2 cellular contexts compared by ENCODE assay signal in the genomic region with DNA sequence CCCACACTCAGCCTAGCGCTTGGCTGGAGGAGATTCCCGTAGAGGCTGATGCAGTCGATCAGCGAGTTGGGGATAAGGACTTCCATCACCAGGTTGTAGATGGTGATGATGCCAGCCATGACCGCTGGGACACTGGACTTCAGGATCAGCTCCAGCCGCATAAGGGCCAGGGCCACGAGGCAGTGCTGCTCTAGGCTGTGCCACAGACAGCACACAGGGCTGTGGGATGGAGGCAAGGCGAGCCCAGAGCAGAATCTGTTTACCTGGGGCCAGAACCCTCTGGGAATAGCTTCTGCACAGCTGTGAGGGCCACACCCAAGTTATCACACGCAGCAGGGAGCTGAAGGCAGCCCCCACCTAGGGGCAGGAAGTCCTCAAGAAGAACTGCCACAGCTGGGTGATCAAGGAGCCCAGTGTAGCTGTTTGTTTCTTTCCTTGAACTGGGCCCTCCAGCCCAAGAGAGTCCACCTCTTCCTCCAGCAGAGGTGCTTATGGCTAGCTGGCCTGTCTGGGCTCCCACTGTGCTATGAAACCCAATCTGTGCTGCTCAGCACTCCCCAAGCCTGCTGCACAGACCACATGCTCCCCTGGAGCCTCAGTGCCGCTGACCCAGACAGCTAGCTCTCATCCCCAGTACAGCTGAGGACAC.
TF ChIP-seq lines count a peak whose summit lies in the region.

No MANE protein-coding gene starts in this region.

TF ChIP-seq in HepG2, 621 proteins besides CTCF, POLR2A, EP300 and RAD21:
- TF ChIP-seq, protein P1, sequence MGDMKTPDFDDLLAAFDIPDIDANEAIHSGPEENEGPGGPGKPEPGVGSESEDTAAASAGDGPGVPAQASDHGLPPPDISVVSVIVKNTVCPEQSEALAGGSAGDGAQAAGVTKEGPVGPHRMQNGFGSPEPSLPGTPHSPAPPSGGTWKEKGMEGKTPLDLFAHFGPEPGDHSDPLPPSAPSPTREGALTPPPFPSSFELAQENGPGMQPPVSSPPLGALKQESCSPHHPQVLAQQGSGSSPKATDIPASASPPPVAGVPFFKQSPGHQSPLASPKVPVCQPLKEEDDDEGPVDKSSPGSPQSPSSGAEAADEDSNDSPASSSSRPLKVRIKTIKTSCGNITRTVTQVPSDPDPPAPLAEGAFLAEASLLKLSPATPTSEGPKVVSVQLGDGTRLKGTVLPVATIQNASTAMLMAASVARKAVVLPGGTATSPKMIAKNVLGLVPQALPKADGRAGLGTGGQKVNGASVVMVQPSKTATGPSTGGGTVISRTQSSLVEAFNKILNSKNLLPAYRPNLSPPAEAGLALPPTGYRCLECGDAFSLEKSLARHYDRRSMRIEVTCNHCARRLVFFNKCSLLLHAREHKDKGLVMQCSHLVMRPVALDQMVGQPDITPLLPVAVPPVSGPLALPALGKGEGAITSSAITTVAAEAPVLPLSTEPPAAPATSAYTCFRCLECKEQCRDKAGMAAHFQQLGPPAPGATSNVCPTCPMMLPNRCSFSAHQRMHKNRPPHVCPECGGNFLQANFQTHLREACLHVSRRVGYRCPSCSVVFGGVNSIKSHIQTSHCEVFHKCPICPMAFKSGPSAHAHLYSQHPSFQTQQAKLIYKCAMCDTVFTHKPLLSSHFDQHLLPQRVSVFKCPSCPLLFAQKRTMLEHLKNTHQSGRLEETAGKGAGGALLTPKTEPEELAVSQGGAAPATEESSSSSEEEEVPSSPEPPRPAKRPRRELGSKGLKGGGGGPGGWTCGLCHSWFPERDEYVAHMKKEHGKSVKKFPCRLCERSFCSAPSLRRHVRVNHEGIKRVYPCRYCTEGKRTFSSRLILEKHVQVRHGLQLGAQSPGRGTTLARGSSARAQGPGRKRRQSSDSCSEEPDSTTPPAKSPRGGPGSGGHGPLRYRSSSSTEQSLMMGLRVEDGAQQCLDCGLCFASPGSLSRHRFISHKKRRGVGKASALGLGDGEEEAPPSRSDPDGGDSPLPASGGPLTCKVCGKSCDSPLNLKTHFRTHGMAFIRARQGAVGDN (CRISPR knock-in tag; IDR thresholded peaks at IDR 0.05): peak; percentile 42
- TF ChIP-seq AKAP8 (CRISPR knock-in tag; IDR thresholded peaks at IDR 0.05) (peak; percentile 93), POLR2G (IDR thresholded peaks at IDR 0.05; ENCODE audit: low read depth, low read length) (0 out of 2 replicates have a peak, but pooled peaks have one; percentile 0), ZBTB38 (CRISPR knock-in tag; IDR thresholded peaks at IDR 0.05) (peak; percentile 63), SP1 (IDR thresholded peaks at IDR 0.05) (no peak), SP1 (CRISPR knock-in tag; IDR thresholded peaks at IDR 0.05) (no peak), ZNF180 (CRISPR knock-in tag; IDR thresholded peaks at IDR 0.05; ENCODE audit: borderline replicate concordance, low read depth) (no peak), RBM22 (optimal IDR thresholded peaks at IDR 0.05; ENCODE audit: low read length) (peak; percentile 81), RBFOX2 (IDR thresholded peaks at IDR 0.05; ENCODE audit: low read depth, low read length) (peak; percentile 74; the same call in 1 of the 2 replicates), NPAS2 (CRISPR knock-in tag; IDR thresholded peaks at IDR 0.05; ENCODE audit: borderline replicate concordance) (no peak), AGO2 (optimal IDR thresholded peaks at IDR 0.05; ENCODE audit: low read depth, low read length) (peak; percentile 68)
- TF ChIP-seq, protein P2, sequence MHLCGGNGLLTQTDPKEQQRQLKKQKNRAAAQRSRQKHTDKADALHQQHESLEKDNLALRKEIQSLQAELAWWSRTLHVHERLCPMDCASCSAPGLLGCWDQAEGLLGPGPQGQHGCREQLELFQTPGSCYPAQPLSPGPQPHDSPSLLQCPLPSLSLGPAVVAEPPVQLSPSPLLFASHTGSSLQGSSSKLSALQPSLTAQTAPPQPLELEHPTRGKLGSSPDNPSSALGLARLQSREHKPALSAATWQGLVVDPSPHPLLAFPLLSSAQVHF (CRISPR knock-in tag; IDR thresholded peaks at IDR 0.05): peak; percentile 49; the same call in 1 of the 2 replicates
- TF ChIP-seq, protein P3, sequence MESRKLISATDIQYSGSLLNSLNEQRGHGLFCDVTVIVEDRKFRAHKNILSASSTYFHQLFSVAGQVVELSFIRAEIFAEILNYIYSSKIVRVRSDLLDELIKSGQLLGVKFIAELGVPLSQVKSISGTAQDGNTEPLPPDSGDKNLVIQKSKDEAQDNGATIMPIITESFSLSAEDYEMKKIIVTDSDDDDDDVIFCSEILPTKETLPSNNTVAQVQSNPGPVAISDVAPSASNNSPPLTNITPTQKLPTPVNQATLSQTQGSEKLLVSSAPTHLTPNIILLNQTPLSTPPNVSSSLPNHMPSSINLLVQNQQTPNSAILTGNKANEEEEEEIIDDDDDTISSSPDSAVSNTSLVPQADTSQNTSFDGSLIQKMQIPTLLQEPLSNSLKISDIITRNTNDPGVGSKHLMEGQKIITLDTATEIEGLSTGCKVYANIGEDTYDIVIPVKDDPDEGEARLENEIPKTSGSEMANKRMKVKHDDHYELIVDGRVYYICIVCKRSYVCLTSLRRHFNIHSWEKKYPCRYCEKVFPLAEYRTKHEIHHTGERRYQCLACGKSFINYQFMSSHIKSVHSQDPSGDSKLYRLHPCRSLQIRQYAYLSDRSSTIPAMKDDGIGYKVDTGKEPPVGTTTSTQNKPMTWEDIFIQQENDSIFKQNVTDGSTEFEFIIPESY (CRISPR knock-in tag; IDR thresholded peaks at IDR 0.05): 0 out of 2 replicates have a peak, but pooled peaks have one; percentile 33
- TF ChIP-seq, protein P4, sequence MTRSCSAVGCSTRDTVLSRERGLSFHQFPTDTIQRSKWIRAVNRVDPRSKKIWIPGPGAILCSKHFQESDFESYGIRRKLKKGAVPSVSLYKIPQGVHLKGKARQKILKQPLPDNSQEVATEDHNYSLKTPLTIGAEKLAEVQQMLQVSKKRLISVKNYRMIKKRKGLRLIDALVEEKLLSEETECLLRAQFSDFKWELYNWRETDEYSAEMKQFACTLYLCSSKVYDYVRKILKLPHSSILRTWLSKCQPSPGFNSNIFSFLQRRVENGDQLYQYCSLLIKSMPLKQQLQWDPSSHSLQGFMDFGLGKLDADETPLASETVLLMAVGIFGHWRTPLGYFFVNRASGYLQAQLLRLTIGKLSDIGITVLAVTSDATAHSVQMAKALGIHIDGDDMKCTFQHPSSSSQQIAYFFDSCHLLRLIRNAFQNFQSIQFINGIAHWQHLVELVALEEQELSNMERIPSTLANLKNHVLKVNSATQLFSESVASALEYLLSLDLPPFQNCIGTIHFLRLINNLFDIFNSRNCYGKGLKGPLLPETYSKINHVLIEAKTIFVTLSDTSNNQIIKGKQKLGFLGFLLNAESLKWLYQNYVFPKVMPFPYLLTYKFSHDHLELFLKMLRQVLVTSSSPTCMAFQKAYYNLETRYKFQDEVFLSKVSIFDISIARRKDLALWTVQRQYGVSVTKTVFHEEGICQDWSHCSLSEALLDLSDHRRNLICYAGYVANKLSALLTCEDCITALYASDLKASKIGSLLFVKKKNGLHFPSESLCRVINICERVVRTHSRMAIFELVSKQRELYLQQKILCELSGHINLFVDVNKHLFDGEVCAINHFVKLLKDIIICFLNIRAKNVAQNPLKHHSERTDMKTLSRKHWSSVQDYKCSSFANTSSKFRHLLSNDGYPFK (CRISPR knock-in tag; IDR thresholded peaks at IDR 0.05; ENCODE audit: borderline replicate concordance): peak; percentile 8; the same call in 1 of the 2 replicates

TF ChIP-seq in Ishikawa, 13 proteins besides CTCF, POLR2A, EP300 and RAD21 (continued from another document):
- no peak for TF ChIP-seq CEBPB (IDR thresholded peaks at IDR 0.05)
- no peak for TF ChIP-seq ZBTB7A (IDR thresholded peaks at IDR 0.05; ENCODE audit: low read depth)
- no peak for TF ChIP-seq TAF1 (IDR thresholded peaks at IDR 0.05; ENCODE audit: low read depth)
- TF ChIP-seq TCF12 (IDR thresholded peaks at IDR 0.05; ENCODE audit: low read depth): peak; percentile 98
- TF ChIP-seq, protein P5, sequence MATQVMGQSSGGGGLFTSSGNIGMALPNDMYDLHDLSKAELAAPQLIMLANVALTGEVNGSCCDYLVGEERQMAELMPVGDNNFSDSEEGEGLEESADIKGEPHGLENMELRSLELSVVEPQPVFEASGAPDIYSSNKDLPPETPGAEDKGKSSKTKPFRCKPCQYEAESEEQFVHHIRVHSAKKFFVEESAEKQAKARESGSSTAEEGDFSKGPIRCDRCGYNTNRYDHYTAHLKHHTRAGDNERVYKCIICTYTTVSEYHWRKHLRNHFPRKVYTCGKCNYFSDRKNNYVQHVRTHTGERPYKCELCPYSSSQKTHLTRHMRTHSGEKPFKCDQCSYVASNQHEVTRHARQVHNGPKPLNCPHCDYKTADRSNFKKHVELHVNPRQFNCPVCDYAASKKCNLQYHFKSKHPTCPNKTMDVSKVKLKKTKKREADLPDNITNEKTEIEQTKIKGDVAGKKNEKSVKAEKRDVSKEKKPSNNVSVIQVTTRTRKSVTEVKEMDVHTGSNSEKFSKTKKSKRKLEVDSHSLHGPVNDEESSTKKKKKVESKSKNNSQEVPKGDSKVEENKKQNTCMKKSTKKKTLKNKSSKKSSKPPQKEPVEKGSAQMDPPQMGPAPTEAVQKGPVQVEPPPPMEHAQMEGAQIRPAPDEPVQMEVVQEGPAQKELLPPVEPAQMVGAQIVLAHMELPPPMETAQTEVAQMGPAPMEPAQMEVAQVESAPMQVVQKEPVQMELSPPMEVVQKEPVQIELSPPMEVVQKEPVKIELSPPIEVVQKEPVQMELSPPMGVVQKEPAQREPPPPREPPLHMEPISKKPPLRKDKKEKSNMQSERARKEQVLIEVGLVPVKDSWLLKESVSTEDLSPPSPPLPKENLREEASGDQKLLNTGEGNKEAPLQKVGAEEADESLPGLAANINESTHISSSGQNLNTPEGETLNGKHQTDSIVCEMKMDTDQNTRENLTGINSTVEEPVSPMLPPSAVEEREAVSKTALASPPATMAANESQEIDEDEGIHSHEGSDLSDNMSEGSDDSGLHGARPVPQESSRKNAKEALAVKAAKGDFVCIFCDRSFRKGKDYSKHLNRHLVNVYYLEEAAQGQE (IDR thresholded peaks at IDR 0.05; ENCODE audit: low read depth): no peak
- TF ChIP-seq, protein P6, sequence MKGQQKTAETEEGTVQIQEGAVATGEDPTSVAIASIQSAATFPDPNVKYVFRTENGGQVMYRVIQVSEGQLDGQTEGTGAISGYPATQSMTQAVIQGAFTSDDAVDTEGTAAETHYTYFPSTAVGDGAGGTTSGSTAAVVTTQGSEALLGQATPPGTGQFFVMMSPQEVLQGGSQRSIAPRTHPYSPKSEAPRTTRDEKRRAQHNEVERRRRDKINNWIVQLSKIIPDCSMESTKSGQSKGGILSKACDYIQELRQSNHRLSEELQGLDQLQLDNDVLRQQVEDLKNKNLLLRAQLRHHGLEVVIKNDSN (IDR thresholded peaks at IDR 0.05): no peak; the same call in 1 of the 2 replicates
- TF ChIP-seq, protein P7, sequence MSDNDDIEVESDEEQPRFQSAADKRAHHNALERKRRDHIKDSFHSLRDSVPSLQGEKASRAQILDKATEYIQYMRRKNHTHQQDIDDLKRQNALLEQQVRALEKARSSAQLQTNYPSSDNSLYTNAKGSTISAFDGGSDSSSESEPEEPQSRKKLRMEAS (IDR thresholded peaks at IDR 0.05): peak; percentile 79
- TF ChIP-seq YY1 (IDR thresholded peaks at IDR 0.05; ENCODE audit: low read depth): no peak; the same call in 1 of the 2 replicates
TF ChIP-seq in Ishikawa: peak in this region for 5.
